ENCODE assay signal across 8 cellular contexts in genomic region chr19:48997972-48998371, GRCh38. TPM values are rescaled to one million over a fixed set of nuclear protein-coding genes. Genes with fewer than 3 reads are reported as not detected.
A peak's percentile ranks its signal among the peaks of the same experiment; 100 is the strongest.
DNase-seq lines count a peak whose midpoint lies in the region; ATAC-seq, FAIRE-seq and TF ChIP-seq lines count a peak whose summit lies in the region.

No MANE protein-coding gene starts in this region.

- no peak overlapping the region for H3K23ac ChIP-seq in mesendoderm (ENCODE audit: low read length)

- DNase-seq in AML-193 (lab: John Stamatoyannopoulos, UW) (peak; percentile 51 to 59), GM20000 (ENCODE audit: low spot score) (peak; percentile 57), RCC 7860 (ENCODE audit: low spot score) (peak; percentile 66), amniotic epithelial cell (ENCODE audit: low read depth) (peak; percentile 70), mesendoderm (peak; percentile 86), globus pallidus (ENCODE audit: low spot score) (no peak)

- H3K4ac ChIP-seq in mesendoderm (ENCODE audit: low read depth, low read length) = no peak overlapping the region

- no peak overlapping the region for H3K18ac ChIP-seq in mesendoderm (ENCODE audit: low read length)

- TF ChIP-seq CTCF in GM20000 (IDR thresholded peaks at IDR 0.05; ENCODE audit: extremely low read depth, missing control alignments) = peak; percentile 67

- WGBS in mesendoderm (ENCODE audit: extremely low coverage, insufficient coverage, low lambda C conversion rate) = no CpG with 5 or more reads among the region's 5 CpGs

- no peak for ATAC-seq in GM18868 (IDR thresholded peaks at IDR 0.05; ENCODE audit: unreplicated experiment)
- no peak for ATAC-seq in HG02852 (IDR thresholded peaks at IDR 0.05; ENCODE audit: unreplicated experiment)

- H4K8ac ChIP-seq in mesendoderm (ENCODE audit: low read depth, low read length) = no peak overlapping the region

- H3K4me1 ChIP-seq in mesendoderm (ENCODE audit: control insufficient read depth, low read depth, low read length) = no peaks in the 10 kb centered on the region

- no peak overlapping the region for H2BK5ac ChIP-seq in mesendoderm (ENCODE audit: low read length)

- peaks cover 16% of the 10 kb centered on the region for H3K79me1 ChIP-seq in mesendoderm (ENCODE audit: low read length)

- no peak overlapping the region for H3K9ac ChIP-seq in mesendoderm (ENCODE audit: low read length)

- no peak overlapping the region for H3K27ac ChIP-seq in mesendoderm (ENCODE audit: low read depth, low read length)

- no peak overlapping the region for H3K4me2 ChIP-seq in mesendoderm (ENCODE audit: low read length)

- H3K79me2 ChIP-seq in mesendoderm (ENCODE audit: control insufficient read depth, insufficient read depth, low read length) = peaks cover 18% of the 10 kb centered on the region

- no peak overlapping the region for H2AK5ac ChIP-seq in mesendoderm (ENCODE audit: low read length)

- no peak overlapping the region for H3K56ac ChIP-seq in mesendoderm (ENCODE audit: low read length)

- H3K27me3 ChIP-seq in mesendoderm (ENCODE audit: insufficient read depth, low read length, poor library complexity) = no peaks in the 10 kb centered on the region

- H2BK15ac ChIP-seq in mesendoderm (replicated peaks; ENCODE audit: low read depth) = no peak overlapping the region

- no peaks in the 10 kb centered on the region for H3K36me3 ChIP-seq in mesendoderm (ENCODE audit: control insufficient read depth, insufficient read depth, low read length)

- no peak overlapping the region for H4K5ac ChIP-seq in mesendoderm (ENCODE audit: low read length)

- FAIRE-seq in RCC 7860 (lab: Jason Lieb, UNC) = no peak

- H3K4me3 ChIP-seq in mesendoderm (ENCODE audit: low read length) = no peak overlapping the region

- H2BK120ac ChIP-seq in mesendoderm (ENCODE audit: low read depth, low read length) = no peak overlapping the region

RNA-seq across cellular contexts. Expression of gene RUVBL2, which starts 4.3 kb away (rescaled TPM):
- polyA plus RNA-seq in mesendoderm (2013, experiment 1 of 2) = 88.9 TPM
- 92.5 TPM for polyA plus RNA-seq in mesendoderm (2013, experiment 2 of 2)

RNA-seq across cellular contexts. Expression of gene GYS1, which starts 4.9 kb away (rescaled TPM):
- polyA plus RNA-seq in mesendoderm (2013, experiment 1 of 2) = 20.1 TPM
- polyA plus RNA-seq in mesendoderm (2013, experiment 2 of 2) = 19.3 TPM

RNA-seq across cellular contexts. Expression of gene LHB, which starts 18.9 kb away (rescaled TPM):
- not detected for polyA plus RNA-seq in mesendoderm (2013, experiment 1 of 2)
- not detected for polyA plus RNA-seq in mesendoderm (2013, experiment 2 of 2)

RNA-seq across cellular contexts. Expression of gene CGB3, which starts 26.2 kb away (rescaled TPM):
- not detected for polyA plus RNA-seq in mesendoderm (2013, experiment 1 of 2)
- polyA plus RNA-seq in mesendoderm (2013, experiment 2 of 2) = not detected

RNA-seq across cellular contexts. Expression of gene FTL, which starts 32.9 kb away (rescaled TPM):
- 2,631 TPM for polyA plus RNA-seq in mesendoderm (2013, experiment 1 of 2)
- polyA plus RNA-seq in mesendoderm (2013, experiment 2 of 2) = 2,464 TPM
